ENCODE assay signal across 8 cellular contexts in genomic region chr9:133787749-133788015, GRCh38. TPM values are rescaled to one million over a fixed set of nuclear protein-coding genes. Genes with fewer than 3 reads are reported as not detected.
DNase-seq lines count a peak whose midpoint lies in the region; ATAC-seq and TF ChIP-seq lines count a peak whose summit lies in the region.

No MANE protein-coding gene starts in this region.

- ATAC-seq in HG03442 (IDR thresholded peaks at IDR 0.05; ENCODE audit: unreplicated experiment) = peak; percentile 42
- peak; percentile 50 for ATAC-seq in stimulated activated effector memory CD8-positive, alpha-beta T cell treated with anti-CD3 and anti-CD28 coated beads, Interleukin-12 subunit alpha, Interleukin-12 subunit beta, amount 100 ng/mL, for 72 hours

- H3K9me3 ChIP-seq in colonic mucosa = no peaks in the 10 kb centered on the region

- no peak overlapping the region for H3K27ac ChIP-seq in colonic mucosa
- no peak overlapping the region for H3K27ac ChIP-seq in coronary artery

- H3K27ac Mint-ChIP-seq in stimulated activated effector memory CD8-positive, alpha-beta T cell treated with anti-CD3 and anti-CD28 coated beads, Interleukin-12 subunit alpha, Interleukin-12 subunit beta, amount 100 ng/mL, for 72 hours = no peak overlapping the region

- no peaks in the 10 kb centered on the region for H3K9me3 Mint-ChIP-seq in stimulated activated effector memory CD8-positive, alpha-beta T cell treated with anti-CD3 and anti-CD28 coated beads, Interleukin-12 subunit alpha, Interleukin-12 subunit beta, amount 100 ng/mL, for 72 hours

- no peak overlapping the region for H3K4me3 Mint-ChIP-seq in stimulated activated effector memory CD8-positive, alpha-beta T cell treated with anti-CD3 and anti-CD28 coated beads, Interleukin-12 subunit alpha, Interleukin-12 subunit beta, amount 100 ng/mL, for 72 hours

- no peaks in the 10 kb centered on the region for H3K36me3 Mint-ChIP-seq in stimulated activated effector memory CD8-positive, alpha-beta T cell treated with anti-CD3 and anti-CD28 coated beads, Interleukin-12 subunit alpha, Interleukin-12 subunit beta, amount 100 ng/mL, for 72 hours

- no peaks in the 10 kb centered on the region for H3K36me3 ChIP-seq in colonic mucosa

- peaks cover 7% of the 10 kb centered on the region for H3K4me1 Mint-ChIP-seq in stimulated activated effector memory CD8-positive, alpha-beta T cell treated with anti-CD3 and anti-CD28 coated beads, Interleukin-12 subunit alpha, Interleukin-12 subunit beta, amount 100 ng/mL, for 72 hours

- H3K4me3 ChIP-seq in colonic mucosa (no peak overlapping the region), coronary artery (no peak overlapping the region)

- intact Hi-C loops in colonic mucosa (cut with DNase I) = no loop called here

- H3K9ac ChIP-seq in colonic mucosa (ENCODE audit: low read depth in 2 of 2, low read length in 2 of 2) = no peak overlapping the region

- no peak for TF ChIP-seq CTCF in colonic mucosa (IDR thresholded peaks at IDR 0.05)
- TF ChIP-seq CTCF in coronary artery (IDR thresholded peaks at IDR 0.05) = no peak

- no peaks in the 10 kb centered on the region for H3K27me3 ChIP-seq in colonic mucosa

- peaks cover 18% of the 10 kb centered on the region for H3K4me1 ChIP-seq in colonic mucosa

- DNase-seq in activated T-cell treated with anti-CD3 and anti-CD28 coated beads, Interleukin-2, amount 50 U/mL, for 48 hours = peak; percentile 23 to 25
- DNase-seq in activated T-cell treated with anti-CD3 and anti-CD28 coated beads, Interleukin-2, amount 50 U/mL, for 1 hour = no peak
- peak; percentile 76 for DNase-seq in colonic mucosa
- DNase-seq in stimulated activated effector memory CD8-positive, alpha-beta T cell treated with anti-CD3 and anti-CD28 coated beads, Interleukin-12 subunit alpha, Interleukin-12 subunit beta, amount 100 ng/mL, for 72 hours (ENCODE audit: low spot score in 2 of 2) = no peak
- no peak for DNase-seq in stimulated activated CD4-positive, alpha-beta T cell treated with anti-CD3 and anti-CD28 coated beads, Interleukin-4, amount 100 ng/mL, for 4 hours
- DNase-seq in coronary artery (ENCODE audit: low spot score) = no peak
- no peak for DNase-seq in T-helper 2 cell

RNA-seq across cellular contexts. Expression of gene SARDH, which starts 49.5 kb away (rescaled TPM):
- 1 to 10 TPM in 1 of 2 donors, under 1 TPM in 1; 0.66 to 1.3 TPM for total RNA-seq in colonic mucosa

Comparison
In these comparisons a context has a peak if more than half of its experiments do, and no peak if none do; other contexts are left out.
1. DNase-seq: peak in activated T-cell treated with anti-CD3 and anti-CD28 coated beads, Interleukin-2, amount 50 U/mL, for 48 hours (2 of 2) and colonic mucosa (single experiment); none in activated T-cell treated with anti-CD3 and anti-CD28 coated beads, Interleukin-2, amount 50 U/mL, for 1 hour (single experiment), stimulated activated effector memory CD8-positive, alpha-beta T cell treated with anti-CD3 and anti-CD28 coated beads, Interleukin-12 subunit alpha, Interleukin-12 subunit beta, amount 100 ng/mL, for 72 hours (0 of 2), stimulated activated CD4-positive, alpha-beta T cell treated with anti-CD3 and anti-CD28 coated beads, Interleukin-4, amount 100 ng/mL, for 4 hours (0 of 2), coronary artery (single experiment) and T-helper 2 cell (0 of 5).